ENCODE assay signal across 19 cellular contexts in the genomic region with DNA sequence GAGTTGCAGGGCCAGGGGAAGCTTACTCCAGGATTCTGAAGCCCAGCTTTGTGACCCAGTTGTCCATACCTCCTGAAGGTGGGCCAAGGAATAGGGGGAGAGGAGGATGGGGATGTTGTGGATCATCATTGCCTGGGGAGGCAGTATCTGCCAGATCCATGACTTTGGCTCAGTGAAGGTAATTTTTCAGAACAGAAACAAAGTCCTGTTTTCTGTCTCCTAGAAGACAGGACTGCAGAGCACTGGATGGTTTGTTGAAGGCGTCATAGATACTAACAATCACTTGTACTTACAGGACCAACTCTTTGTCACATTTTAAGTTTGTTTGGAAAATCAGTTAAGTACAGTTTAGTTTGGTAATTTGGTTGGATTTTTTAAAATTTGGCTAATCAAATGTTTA. TPM values are rescaled to one million over a fixed set of nuclear protein-coding genes. Genes with fewer than 3 reads are reported as not detected.
DNase-seq lines count a peak whose midpoint lies in the region; ATAC-seq and TF ChIP-seq lines count a peak whose summit lies in the region.
"Had no signal": no experiment of that assay in that cellular context is flagged by ENCODE, and none has a peak within 500 bp of the region (broad histone marks: within the 10 kb centered on the region; RNA-seq: fewer than 3 reads in every experiment).

No MANE protein-coding gene starts in this region.

- ATAC-seq in activated T-helper 17 cell treated with anti-CD3 and anti-CD28 coated beads, Interleukin-2, amount 50 U/mL, for 72 hours (replicated peaks), result no peak
- ATAC-seq in GM21528 (IDR thresholded peaks at IDR 0.05; ENCODE audit: low FRiP score, unreplicated experiment), result no peak
- ATAC-seq: GM23338, Right ventricle myocardium inferior had no signal

- H3K27me3 Mint-ChIP-seq in activated naive CD8-positive, alpha-beta T cell, result no peaks in the 10 kb centered on the region
- no peaks in the 10 kb centered on the region for H3K27me3 Mint-ChIP-seq in activated naive CD8-positive, alpha-beta T cell treated with anti-CD3 and anti-CD28 coated beads for 36 hours
- H3K27me3 Mint-ChIP-seq in activated T-helper 17 cell treated with anti-CD3 and anti-CD28 coated beads, Interleukin-2, amount 50 U/mL, for 72 hours, result no peaks in the 10 kb centered on the region
- no peaks in the 10 kb centered on the region for H3K27me3 Mint-ChIP-seq in mesothelial cell of epicardium (ENCODE audit: low read depth)
- no peaks in the 10 kb centered on the region for H3K27me3 Mint-ChIP-seq in T-helper 2 cell treated with Interferon-gamma antibody and Interleukin-4, amounts not matched to agents 5 μg/mL and 100 μg/mL, for 36 hours (ENCODE audit: low read depth)

- peaks cover 15% of the 10 kb centered on the region for H3K4me1 Mint-ChIP-seq in activated naive CD8-positive, alpha-beta T cell (ENCODE audit: low read depth)
- H3K4me1 Mint-ChIP-seq in activated naive CD8-positive, alpha-beta T cell treated with anti-CD3 and anti-CD28 coated beads for 36 hours, result peaks cover 10% of the 10 kb centered on the region
- H3K4me1 Mint-ChIP-seq in activated T-helper 17 cell treated with anti-CD3 and anti-CD28 coated beads, Interleukin-2, amount 50 U/mL, for 72 hours, result peaks cover 27% of the 10 kb centered on the region
- peaks cover 28% of the 10 kb centered on the region for H3K4me1 Mint-ChIP-seq in mesothelial cell of epicardium
- peaks cover 10% of the 10 kb centered on the region for H3K4me1 Mint-ChIP-seq in T-helper 2 cell treated with Interferon-gamma antibody and Interleukin-4, amounts not matched to agents 5 μg/mL and 100 μg/mL, for 36 hours (ENCODE audit: low read depth)

- no peaks in the 10 kb centered on the region for H3K9me3 Mint-ChIP-seq in activated naive CD8-positive, alpha-beta T cell (ENCODE audit: low read depth)
- H3K9me3 Mint-ChIP-seq in activated naive CD8-positive, alpha-beta T cell treated with anti-CD3 and anti-CD28 coated beads for 36 hours, result no peaks in the 10 kb centered on the region
- no peaks in the 10 kb centered on the region for H3K9me3 Mint-ChIP-seq in activated T-helper 17 cell treated with anti-CD3 and anti-CD28 coated beads, Interleukin-2, amount 50 U/mL, for 72 hours
- H3K9me3 Mint-ChIP-seq in mesothelial cell of epicardium, result no peaks in the 10 kb centered on the region
- no peaks in the 10 kb centered on the region for H3K9me3 Mint-ChIP-seq in T-helper 2 cell treated with Interferon-gamma antibody and Interleukin-4, amounts not matched to agents 5 μg/mL and 100 μg/mL, for 36 hours
- H3K9me3 Mint-ChIP-seq: GM23338 had no signal

- no peak overlapping the region for H3K4me3 Mint-ChIP-seq in activated naive CD8-positive, alpha-beta T cell
- H3K4me3 Mint-ChIP-seq in activated naive CD8-positive, alpha-beta T cell treated with anti-CD3 and anti-CD28 coated beads for 36 hours, result no peak overlapping the region
- H3K4me3 Mint-ChIP-seq in activated T-helper 17 cell treated with anti-CD3 and anti-CD28 coated beads, Interleukin-2, amount 50 U/mL, for 72 hours, result no peak overlapping the region
- no peak overlapping the region for H3K4me3 Mint-ChIP-seq in mesothelial cell of epicardium
- no peak overlapping the region for H3K4me3 Mint-ChIP-seq in T-helper 2 cell treated with Interferon-gamma antibody and Interleukin-4, amounts not matched to agents 5 μg/mL and 100 μg/mL, for 36 hours
- H3K4me3 Mint-ChIP-seq: GM23338 had no signal

- peaks cover 5% of the 10 kb centered on the region for H3K36me3 Mint-ChIP-seq in activated naive CD8-positive, alpha-beta T cell
- peaks cover 5% of the 10 kb centered on the region for H3K36me3 Mint-ChIP-seq in activated naive CD8-positive, alpha-beta T cell treated with anti-CD3 and anti-CD28 coated beads for 36 hours
- H3K36me3 Mint-ChIP-seq in activated T-helper 17 cell treated with anti-CD3 and anti-CD28 coated beads, Interleukin-2, amount 50 U/mL, for 72 hours (ENCODE audit: low read depth), result no peaks in the 10 kb centered on the region
- no peaks in the 10 kb centered on the region for H3K36me3 Mint-ChIP-seq in mesothelial cell of epicardium
- no peaks in the 10 kb centered on the region for H3K36me3 Mint-ChIP-seq in T-helper 2 cell treated with Interferon-gamma antibody and Interleukin-4, amounts not matched to agents 5 μg/mL and 100 μg/mL, for 36 hours (ENCODE audit: low read depth)

- H3K27ac Mint-ChIP-seq in activated naive CD8-positive, alpha-beta T cell, result peak overlapping the region; percentile 36
- H3K27ac Mint-ChIP-seq in activated naive CD8-positive, alpha-beta T cell treated with anti-CD3 and anti-CD28 coated beads for 36 hours, result no peak overlapping the region
- peak overlapping the region; percentile 9 for H3K27ac Mint-ChIP-seq in activated T-helper 17 cell treated with anti-CD3 and anti-CD28 coated beads, Interleukin-2, amount 50 U/mL, for 72 hours
- peak overlapping the region; percentile 82 for H3K27ac Mint-ChIP-seq in mesothelial cell of epicardium
- no peak overlapping the region for H3K27ac Mint-ChIP-seq in T-helper 2 cell treated with Interferon-gamma antibody and Interleukin-4, amounts not matched to agents 5 μg/mL and 100 μg/mL, for 36 hours

- TF ChIP-seq CTCF in mesothelial cell of epicardium (IDR thresholded peaks at IDR 0.05; ENCODE audit: unreplicated experiment), result no peak

- DNase-seq in activated naive CD8-positive, alpha-beta T cell treated with anti-CD3 and anti-CD28 coated beads for 36 hours, result no peak
- DNase-seq in mesothelial cell of epicardium (ENCODE audit: low spot score in 2 of 2, unreplicated experiment in 2 of 2) (no peak), epidermal melanocyte (ENCODE audit: insufficient read length, low spot score) (no peak), NCI-H2196 treated with DMSO at 0.1 percent for 48 hours (lab: John Stamatoyannopoulos, UW; ENCODE audit: unreplicated experiment) (no peak)
- no peak for DNase-seq in T-helper 2 cell treated with Interferon-gamma antibody and Interleukin-4, amounts not matched to agents 5 μg/mL and 100 μg/mL, for 36 hours (ENCODE audit: low spot score)
- DNase-seq: AML-193, DMS79, HCEC 1CT, NCI-H1092 treated with DMSO at 0.1 percent for 48 hours, NCI-H1436 treated with DMSO at 0.1 percent for 48 hours, NCI-H1930, NCI-H345, NCI-H524 treated with DMSO at 0.1 percent for 48 hours, NCI-H82 had no signal

RNA-seq across cellular contexts. Expression of gene ANO6, which starts 38.4 kb away (rescaled TPM):
- total RNA-seq in activated naive CD8-positive, alpha-beta T cell treated with anti-CD3 and anti-CD28 coated beads for 36 hours, result 10 to 100 TPM; 12.1 to 12.6 TPM
- total RNA-seq in activated T-helper 17 cell treated with anti-CD3 and anti-CD28 coated beads, Interleukin-2, amount 50 U/mL, for 72 hours, result 10 to 100 TPM; 26.8 to 45.1 TPM
- total RNA-seq in mesothelial cell of epicardium, result 40.1 to 41.1 TPM (median 40.9 TPM) in 3 replicates

Comparison
In these comparisons a context has a peak if more than half of its experiments do, and no peak if none do; other contexts are left out.
1. H3K27ac Mint-ChIP-seq: peak in activated naive CD8-positive, alpha-beta T cell (single experiment), activated T-helper 17 cell treated with anti-CD3 and anti-CD28 coated beads, Interleukin-2, amount 50 U/mL, for 72 hours (single experiment) and mesothelial cell of epicardium (single experiment); none in activated naive CD8-positive, alpha-beta T cell treated with anti-CD3 and anti-CD28 coated beads for 36 hours (single experiment) and T-helper 2 cell treated with Interferon-gamma antibody and Interleukin-4, amounts not matched to agents 5 μg/mL and 100 μg/mL, for 36 hours (single experiment).